Comparison of ENCODE assay signal across 9 cellular contexts in the genomic region with DNA sequence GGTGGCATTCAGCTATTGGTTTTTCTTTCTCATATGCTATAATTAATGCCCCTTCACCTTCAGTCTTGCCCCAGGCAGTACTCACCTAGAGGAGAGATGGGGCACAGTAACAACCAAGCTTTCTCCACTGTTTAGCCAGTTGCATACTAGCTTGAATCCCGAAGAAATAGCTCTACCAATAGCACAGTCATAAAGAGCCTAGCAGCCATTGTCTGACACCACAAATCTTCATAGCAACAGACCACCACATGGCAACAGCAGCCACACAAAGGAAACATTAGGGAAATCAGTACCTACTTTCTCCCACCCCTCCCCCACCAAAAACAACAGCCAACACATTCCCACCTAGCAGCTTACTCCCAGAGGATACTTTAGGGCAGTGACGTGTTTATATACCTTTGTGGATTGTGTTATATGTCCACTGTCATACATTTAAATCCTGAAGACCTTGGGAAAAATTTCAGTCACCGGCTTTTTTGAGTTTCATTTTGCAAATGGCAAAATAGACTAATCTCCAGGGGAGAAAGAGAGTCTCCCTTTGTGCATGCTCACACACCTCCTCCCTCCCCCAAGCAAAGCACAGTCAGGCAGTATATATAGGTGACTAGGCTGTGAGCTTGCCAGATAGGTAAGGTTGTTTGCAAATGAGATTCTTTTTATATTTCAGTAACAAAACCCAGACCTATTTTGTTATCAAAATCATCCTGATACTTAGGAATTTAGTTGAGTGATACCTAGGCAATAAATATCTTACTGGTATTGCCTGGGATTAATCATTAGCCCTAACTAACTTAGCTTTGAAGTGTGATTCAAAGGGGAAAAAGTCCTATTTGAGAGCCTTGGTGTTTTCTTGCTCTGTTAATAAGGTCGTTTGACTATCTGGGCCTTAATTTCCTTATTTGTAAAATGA.
DNase-seq lines count a peak whose midpoint lies in the region; ATAC-seq, FAIRE-seq and TF ChIP-seq lines count a peak whose summit lies in the region.
"Had no signal": no experiment of that assay in that cellular context is flagged by ENCODE, and none has a peak within 500 bp of the region (broad histone marks: within the 10 kb centered on the region; RNA-seq: fewer than 3 reads in every experiment).

No MANE protein-coding gene starts in this region.

- peak overlapping the region; percentile 29 for H3K4me2 ChIP-seq in keratinocyte (ENCODE audit: control insufficient read depth, extremely low read depth, insufficient read depth, low read depth, low read length)

- H3K36me3 ChIP-seq in keratinocyte (ENCODE audit: control insufficient read depth in 2 of 2, extremely low read depth in 1 of 2, insufficient read depth in 2 of 2, low read length in 2 of 2): peaks cover 0 to 4% of the 10 kb centered on the region in 2 experiments

- peaks cover 22% of the 10 kb centered on the region for H3K79me2 ChIP-seq in keratinocyte (ENCODE audit: control insufficient read depth, insufficient read depth, low read length)

- H3K9me3 Mint-ChIP-seq in activated naive CD4-positive, alpha-beta T cell treated with anti-CD3 and anti-CD28 coated beads, Interleukin-2, amount 10 ng/mL, durations not matched to agents 7 days and 5 days: peaks cover 10% of the 10 kb centered on the region

- peak overlapping the region; percentile 2 for H3K4me3 Mint-ChIP-seq in activated naive CD4-positive, alpha-beta T cell treated with anti-CD3 and anti-CD28 coated beads, Interleukin-2, amount 10 ng/mL, durations not matched to agents 7 days and 5 days

- FAIRE-seq in keratinocyte (lab: Jason Lieb, UNC): no peak

- CTCF ChIA-PET in activated naive CD4-positive, alpha-beta T cell treated with anti-CD3 and anti-CD28 coated beads, Interleukin-2, amount 10 ng/mL, durations not matched to agents 7 days and 5 days (lab: Charles Lee): interaction anchor here (0.8 to 3.2 kb wide), 9 partner anchors 12 to 177 kb away, joined by 3 to 12 read pairs (median 3); no protein-coding TSS in a partner anchor

- H3K4me3 ChIP-seq in Jurkat, Clone E6-1 (ENCODE audit: low read length): peak overlapping the region; percentile 22
- no peak overlapping the region for H3K4me3 ChIP-seq in keratinocyte (ENCODE audit: control insufficient read depth in 2 of 3, extremely low read depth in 1 of 3, insufficient read depth in 2 of 3, low read depth in 1 of 3, low read length in 3 of 3)

- dilution Hi-C loops in keratinocyte (cut with MboI; ENCODE audit: extremely low pct_ligation_motif_present, low sequenced_read_pairs): no loop called here

- H3K4me1 Mint-ChIP-seq in activated naive CD4-positive, alpha-beta T cell treated with anti-CD3 and anti-CD28 coated beads, Interleukin-2, amount 10 ng/mL, durations not matched to agents 7 days and 5 days: peaks cover 58% of the 10 kb centered on the region

- H3K27ac Mint-ChIP-seq in activated naive CD4-positive, alpha-beta T cell treated with anti-CD3 and anti-CD28 coated beads, Interleukin-2, amount 10 ng/mL, durations not matched to agents 7 days and 5 days: peak overlapping the region; percentile 70

- DNase-seq in D341Med (ENCODE audit: low spot score) (peak; percentile 49), keratinocyte (ENCODE audit: low read depth, low spot score) (no peak), T1000 (lab: John Stamatoyannopoulos, UW) (no peak), cerebellar nuclear complex (lab: John Stamatoyannopoulos, UW) (no peak)
- peak; percentile 58 for DNase-seq in Jurkat, Clone E6-1 (ENCODE audit: low read depth, low spot score)
- DNase-seq in activated naive CD4-positive, alpha-beta T cell treated with anti-CD3 and anti-CD28 coated beads, Interleukin-2, amount 10 ng/mL, durations not matched to agents 7 days and 5 days: peak; percentile 33
- DNase-seq: naive B cell had no signal

- no peaks in the 10 kb centered on the region for H3K27me3 Mint-ChIP-seq in activated naive CD4-positive, alpha-beta T cell treated with anti-CD3 and anti-CD28 coated beads, Interleukin-2, amount 10 ng/mL, durations not matched to agents 7 days and 5 days
- H3K27me3 Mint-ChIP-seq: naive B cell had no signal

- H2AFZ ChIP-seq in keratinocyte (ENCODE audit: control insufficient read depth, low read length): no peak overlapping the region

- ATAC-seq in GM21390 (IDR thresholded peaks at IDR 0.05; ENCODE audit: unreplicated experiment): peak; percentile 54

- H3K9ac ChIP-seq in keratinocyte (ENCODE audit: control insufficient read depth, extremely low read depth, insufficient read depth, low read length): peak overlapping the region; percentile 31

- H3K4me1 ChIP-seq in keratinocyte (ENCODE audit: control insufficient read depth, extremely low read depth, insufficient read depth, low read length): peaks cover 18% of the 10 kb centered on the region

- no peaks in the 10 kb centered on the region for H3K9me1 ChIP-seq in keratinocyte (ENCODE audit: control insufficient read depth, extremely low read depth, insufficient read depth, low read length)

- no peak for TF ChIP-seq CTCF in keratinocyte (optimal IDR thresholded peaks at IDR 0.05 in 1 of 3, IDR thresholded peaks at IDR 0.05 in 1 of 3, conservative IDR thresholded peaks at IDR 0.05 in 1 of 3; ENCODE audit: extremely low read depth in 1 of 3, insufficient read depth in 2 of 3, low read length in 3 of 3)

- no peaks in the 10 kb centered on the region for H4K20me1 ChIP-seq in keratinocyte (ENCODE audit: control insufficient read depth, extremely low read depth, insufficient read depth, low read length)

- H3K27ac ChIP-seq in keratinocyte (ENCODE audit: control insufficient read depth, insufficient read depth, low read length) (peak overlapping the region; percentile 82), temporal lobe (ENCODE audit: low read depth, low read length) (peak overlapping the region; percentile 17)

- peaks cover 49% of the 10 kb centered on the region for H3K36me3 Mint-ChIP-seq in activated naive CD4-positive, alpha-beta T cell treated with anti-CD3 and anti-CD28 coated beads, Interleukin-2, amount 10 ng/mL, durations not matched to agents 7 days and 5 days

- no peaks in the 10 kb centered on the region for H3K27me3 ChIP-seq in keratinocyte (ENCODE audit: control insufficient read depth, extremely low read depth, insufficient read depth, low read length)

- no peaks in the 10 kb centered on the region for H3K9me3 ChIP-seq in keratinocyte (ENCODE audit: control insufficient read depth, low read depth, low read length)

Comparison
In these comparisons a context has a peak if more than half of its experiments do, and no peak if none do; other contexts are left out.
1. DNase-seq: peak in D341Med (single experiment), Jurkat, Clone E6-1 (single experiment) and activated naive CD4-positive, alpha-beta T cell treated with anti-CD3 and anti-CD28 coated beads, Interleukin-2, amount 10 ng/mL, durations not matched to agents 7 days and 5 days (single experiment); none in keratinocyte (single experiment), T1000 (single experiment) and cerebellar nuclear complex (0 of 2).